Comparison of ENCODE assay signal across 12 cellular contexts in the genomic region with DNA sequence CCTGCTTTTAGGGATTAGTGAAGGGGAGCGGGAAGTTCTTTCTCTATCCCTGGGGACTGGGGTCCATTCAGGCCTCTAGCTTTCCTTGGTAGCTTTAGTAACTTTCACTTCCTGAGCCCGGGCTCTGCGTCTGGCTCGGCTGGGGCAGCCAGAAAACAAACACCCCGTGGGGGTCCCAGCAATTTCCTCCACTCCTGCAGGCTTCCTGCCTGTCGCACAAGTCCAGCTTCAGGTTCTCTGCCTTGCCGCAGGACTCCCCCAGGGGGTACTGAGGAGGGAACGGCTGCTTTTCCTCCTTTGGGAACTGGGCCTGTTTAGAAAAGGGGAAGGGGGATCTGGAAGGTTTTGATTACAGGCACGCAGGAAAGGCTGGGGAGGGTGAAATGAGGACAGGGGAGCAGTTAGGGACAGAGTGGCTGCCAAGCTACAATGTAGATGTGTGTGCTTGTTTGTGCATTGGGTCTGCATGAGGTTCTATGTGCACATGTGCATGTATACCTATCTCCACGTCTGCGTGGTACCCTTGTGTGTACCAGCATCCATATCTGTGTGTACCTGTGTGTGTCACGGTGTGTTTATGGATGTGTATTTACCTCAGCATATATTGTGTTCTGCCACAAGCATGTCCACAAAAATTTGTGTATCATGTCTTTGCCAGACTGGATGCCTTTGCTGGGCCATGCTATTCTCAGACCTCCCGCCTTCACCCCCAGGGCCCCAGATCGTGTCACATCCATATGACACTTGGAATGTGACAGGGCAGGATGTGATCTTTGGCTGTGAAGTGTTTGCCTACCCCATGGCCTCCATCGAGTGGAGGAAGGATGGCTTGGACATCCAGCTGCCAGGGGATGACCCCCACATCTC. TPM values are rescaled to one million over a fixed set of nuclear protein-coding genes. Genes with fewer than 3 reads are reported as not detected.
DNase-seq lines count a peak whose midpoint lies in the region; ATAC-seq and TF ChIP-seq lines count a peak whose summit lies in the region.
"Had no signal": no experiment of that assay in that cellular context is flagged by ENCODE, and none has a peak within 500 bp of the region (broad histone marks: within the 10 kb centered on the region; RNA-seq: fewer than 3 reads in every experiment).

No MANE protein-coding gene starts in this region.

- peak overlapping the region; percentile 32 for H3K4me3 Mint-ChIP-seq in CD8-positive, alpha-beta T cell
- H3K4me3 Mint-ChIP-seq in activated naive CD8-positive, alpha-beta T cell treated with anti-CD3 and anti-CD28 coated beads, Interleukin-2, amount 50 U/mL, for 24 hours: peak overlapping the region; percentile 12
- peak overlapping the region; percentile 82 for H3K4me3 Mint-ChIP-seq in neural progenitor cell
- H3K4me3 Mint-ChIP-seq: stimulated activated naive CD8-positive, alpha-beta T cell treated with anti-CD3 and anti-CD28 coated beads, Interleukin-15, Interleukin-2, amounts not matched to agents 100 ng/mL and 50 ng/mL, for 24 hours had no signal

- no peak for TF ChIP-seq POLR2A in IMR-90 (IDR thresholded peaks at IDR 0.05; ENCODE audit: low read depth, low read length)
- TF ChIP-seq POLR2A in Peyer's patch (IDR thresholded peaks at IDR 0.05): no peak

- peak overlapping the region; percentile 92 for H3K23ac ChIP-seq in IMR-90 (ENCODE audit: low read depth, low read length)

- H2AFZ ChIP-seq in IMR-90 (replicated peaks; ENCODE audit: low read length, poor library complexity) (no peak overlapping the region), neural progenitor cell (replicated peaks) (no peak overlapping the region)

- no peak overlapping the region for H2BK120ac ChIP-seq in IMR-90 (ENCODE audit: low read depth, low read length)

- no peak overlapping the region for H4K91ac ChIP-seq in IMR-90 (ENCODE audit: insufficient read depth, low read depth, low read length)

- POLR2A ChIA-PET in CD8-positive, alpha-beta T cell (lab: Charles Lee): no interaction called here
- POLR2A ChIA-PET in IMR-90 (lab: Charles Lee; ENCODE audit: unreplicated experiment): interaction anchor here (1.0 kb wide), 1 partner anchor 21 kb away, joined by 4 read pairs; no protein-coding TSS in a partner anchor

- H4K20me1 ChIP-seq in IMR-90 (ENCODE audit: insufficient read depth, low read length) (no peaks in the 10 kb centered on the region; the same call in none of the 2 replicates), neural progenitor cell (ENCODE audit: low read depth) (peaks cover 53% of the 10 kb centered on the region)

- TF ChIP-seq CTCF in CD8-positive, alpha-beta T cell (IDR thresholded peaks at IDR 0.05): no peak
- TF ChIP-seq CTCF in IMR-90 (conservative IDR thresholded peaks at IDR 0.05; ENCODE audit: low read depth, low read length) (no peak), neural progenitor cell (IDR thresholded peaks at IDR 0.05) (no peak), Peyer's patch (IDR thresholded peaks at IDR 0.05) (no peak)

- H3K14ac ChIP-seq in IMR-90 (replicated peaks; ENCODE audit: low read depth, low read length): no peak overlapping the region

- H2AK5ac ChIP-seq in IMR-90 (ENCODE audit: low read depth, low read length): peak overlapping the region; percentile 37

- peak overlapping the region in 1 of 2 experiments; percentile 28; a peak in 1 of 4 replicates for H4K8ac ChIP-seq in IMR-90 (ENCODE audit: low read depth in 2 of 2, low read length in 2 of 2)

- no peaks in the 10 kb centered on the region for H3K36me3 ChIP-seq in CD8-positive, alpha-beta T cell (ENCODE audit: insufficient read depth, low read length)
- H3K36me3 ChIP-seq in IMR-90 (ENCODE audit: control insufficient read depth, insufficient read depth, low read length) (no peaks in the 10 kb centered on the region), neural progenitor cell (no peaks in the 10 kb centered on the region), Peyer's patch (no peaks in the 10 kb centered on the region)
- H3K36me3 ChIP-seq: brain microvascular endothelial cell had no signal

- H3K9me3 Mint-ChIP-seq in CD8-positive, alpha-beta T cell: no peaks in the 10 kb centered on the region
- no peaks in the 10 kb centered on the region for H3K9me3 Mint-ChIP-seq in activated naive CD8-positive, alpha-beta T cell treated with anti-CD3 and anti-CD28 coated beads, Interleukin-2, amount 50 U/mL, for 24 hours
- H3K9me3 Mint-ChIP-seq in neural progenitor cell: no peaks in the 10 kb centered on the region
- H3K9me3 Mint-ChIP-seq: stimulated activated naive CD8-positive, alpha-beta T cell treated with anti-CD3 and anti-CD28 coated beads, Interleukin-15, Interleukin-2, amounts not matched to agents 100 ng/mL and 50 ng/mL, for 24 hours had no signal

- no peaks in the 10 kb centered on the region for H3K9me3 ChIP-seq in CD8-positive, alpha-beta T cell (ENCODE audit: low read length)
- no peaks in the 10 kb centered on the region for H3K9me3 ChIP-seq in IMR-90 (ENCODE audit: control insufficient read depth, insufficient read depth, low read length)
- H3K9me3 ChIP-seq in neural progenitor cell (ENCODE audit: low read depth): no peaks in the 10 kb centered on the region
- H3K9me3 ChIP-seq in Peyer's patch: no peaks in the 10 kb centered on the region

- peaks cover 8% of the 10 kb centered on the region for H3K9me1 ChIP-seq in IMR-90 (ENCODE audit: insufficient read depth, low read length)

- no peak overlapping the region for H3K27ac Mint-ChIP-seq in CD8-positive, alpha-beta T cell
- no peak overlapping the region for H3K27ac Mint-ChIP-seq in activated naive CD8-positive, alpha-beta T cell treated with anti-CD3 and anti-CD28 coated beads, Interleukin-2, amount 50 U/mL, for 24 hours
- no peak overlapping the region for H3K27ac Mint-ChIP-seq in neural progenitor cell
- H3K27ac Mint-ChIP-seq: stimulated activated naive CD8-positive, alpha-beta T cell treated with anti-CD3 and anti-CD28 coated beads, Interleukin-15, Interleukin-2, amounts not matched to agents 100 ng/mL and 50 ng/mL, for 24 hours had no signal

- no peak for TF ChIP-seq RAD21 in IMR-90 (IDR thresholded peaks at IDR 0.05; ENCODE audit: low read length)

- peaks cover 5% of the 10 kb centered on the region for H3K36me3 Mint-ChIP-seq in CD8-positive, alpha-beta T cell
- H3K36me3 Mint-ChIP-seq in activated naive CD8-positive, alpha-beta T cell treated with anti-CD3 and anti-CD28 coated beads, Interleukin-2, amount 50 U/mL, for 24 hours (ENCODE audit: low read depth): no peaks in the 10 kb centered on the region
- H3K36me3 Mint-ChIP-seq in neural progenitor cell: no peaks in the 10 kb centered on the region

- 47% methylated on average over 5 of the region's 15 CpGs; no CpG with 5 or more reads in 1 of the 2 experiments for WGBS in IMR-90 (ENCODE audit: extremely low coverage in 2 of 2, insufficient read length in 1 of 2), 2 experiments

- no peak overlapping the region for H2BK15ac ChIP-seq in IMR-90 (ENCODE audit: low read depth, low read length)

- DNase-seq in CD8-positive, alpha-beta T cell: no peak
- DNase-seq in IMR-90 (no peak), neural progenitor cell (ENCODE audit: low spot score) (peak; percentile 48), DMS153 (lab: John Stamatoyannopoulos, UW) (no peak), Peyer's patch (no peak)
- DNase-seq in activated naive CD8-positive, alpha-beta T cell treated with anti-CD3 and anti-CD28 coated beads, Interleukin-2, amount 50 U/mL, for 24 hours: no peak
- DNase-seq in stimulated activated CD4-positive, alpha-beta T cell treated with anti-CD3 and anti-CD28 coated beads, Interleukin-15, amount 100 ng/mL, for 24 hours: no peak
- DNase-seq: brain microvascular endothelial cell, mammary epithelial cell had no signal

- H3K79me2 ChIP-seq in neural progenitor cell (ENCODE audit: low read depth): peaks cover 11% of the 10 kb centered on the region

- no peak overlapping the region for H3K27ac ChIP-seq in CD8-positive, alpha-beta T cell (ENCODE audit: low read depth, low read length)
- H3K27ac ChIP-seq in IMR-90 (ENCODE audit: insufficient read depth, low read length): no peak overlapping the region
- H3K27ac ChIP-seq in neural progenitor cell: no peak overlapping the region
- peak overlapping the region in 2 of 4 donors; percentile 95 to 98 for H3K27ac ChIP-seq in Peyer's patch
- H3K27ac ChIP-seq: brain microvascular endothelial cell, HL-60 had no signal

- no TSS peak for BruUV-seq in IMR-90 (replicated peaks; lab: Mats Ljungman, UMichigan)

- no peak overlapping the region for H2BK5ac ChIP-seq in IMR-90 (ENCODE audit: low read depth, low read length, poor library complexity, severe bottlenecking)

- peaks cover 29% of the 10 kb centered on the region for H3K27me3 Mint-ChIP-seq in CD8-positive, alpha-beta T cell (ENCODE audit: low read depth)
- peaks cover 41% of the 10 kb centered on the region for H3K27me3 Mint-ChIP-seq in activated naive CD8-positive, alpha-beta T cell treated with anti-CD3 and anti-CD28 coated beads, Interleukin-2, amount 50 U/mL, for 24 hours
- peaks cover 38% of the 10 kb centered on the region for H3K27me3 Mint-ChIP-seq in neural progenitor cell (ENCODE audit: insufficient read depth, low read depth)

- CTCF ChIA-PET in CD8-positive, alpha-beta T cell (lab: Charles Lee): interaction anchor here (1.4 to 20.9 kb wide), 4 partner anchors 19 to 77 kb away, joined by 3 to 580 read pairs (median 12); no protein-coding TSS in a partner anchor
- CTCF ChIA-PET in IMR-90 (lab: Yijun Ruan, JAX): no interaction called here

- H3K4me1 Mint-ChIP-seq in CD8-positive, alpha-beta T cell (ENCODE audit: low read depth): peaks cover 37% of the 10 kb centered on the region
- H3K4me1 Mint-ChIP-seq in activated naive CD8-positive, alpha-beta T cell treated with anti-CD3 and anti-CD28 coated beads, Interleukin-2, amount 50 U/mL, for 24 hours: peaks cover 42% of the 10 kb centered on the region
- H3K4me1 Mint-ChIP-seq in neural progenitor cell: peaks cover 55% of the 10 kb centered on the region

- H2AK9ac ChIP-seq in IMR-90 (replicated peaks; ENCODE audit: low read depth, low read length, poor library complexity): peak overlapping the region; percentile 19

- H3K4me1 ChIP-seq in CD8-positive, alpha-beta T cell (ENCODE audit: insufficient read depth, low read length): peaks cover 45% of the 10 kb centered on the region
- H3K4me1 ChIP-seq in IMR-90 (ENCODE audit: control insufficient read depth, insufficient read depth, low read length): peaks cover 22% of the 10 kb centered on the region
- H3K4me1 ChIP-seq in neural progenitor cell: peaks cover 39% of the 10 kb centered on the region
- peaks cover 0 to 68% (median 37%) of the 10 kb centered on the region in 4 donors for H3K4me1 ChIP-seq in Peyer's patch

- ATAC-seq in CD8-positive, alpha-beta T cell: no peak
- ATAC-seq in IMR-90 (ENCODE audit: low read depth) (no peak), GM18861 (IDR thresholded peaks at IDR 0.05; ENCODE audit: unreplicated experiment) (no peak)
- ATAC-seq in activated naive CD8-positive, alpha-beta T cell treated with anti-CD3 and anti-CD28 coated beads, Interleukin-2, amount 50 U/mL, for 24 hours: no peak

- H4K5ac ChIP-seq in IMR-90 (ENCODE audit: low read depth, low read length): no peak overlapping the region

- H3K4me3 ChIP-seq in CD8-positive, alpha-beta T cell (ENCODE audit: low read depth, low read length): no peak overlapping the region
- H3K4me3 ChIP-seq in IMR-90 (ENCODE audit: insufficient read depth, low read depth, low read length): no peak overlapping the region
- H3K4me3 ChIP-seq in neural progenitor cell: peak overlapping the region; percentile 85
- no peak overlapping the region for H3K4me3 ChIP-seq in Peyer's patch

- H3F3A ChIP-seq in neural progenitor cell (ENCODE audit: low read depth): peaks cover 36% of the 10 kb centered on the region

- peak overlapping the region; percentile 30; the same call in 1 of the 2 replicates for H3K4ac ChIP-seq in IMR-90 (ENCODE audit: low read depth, low read length)

- dilution Hi-C loops in IMR-90 (cut with HindIII; ENCODE audit: low sequenced_read_pairs, unreplicated experiment): no loop called here

- H3K9ac ChIP-seq in IMR-90 (ENCODE audit: low read depth, low read length): peak overlapping the region; percentile 15; the same call in 1 of the 2 replicates
- H3K9ac ChIP-seq in neural progenitor cell: no peak overlapping the region

- no peak overlapping the region for H3K56ac ChIP-seq in IMR-90 (ENCODE audit: extremely low read depth, insufficient read depth, low read length)

- H2BK20ac ChIP-seq in IMR-90 (ENCODE audit: low read depth, low read length): no peak overlapping the region

- H3K18ac ChIP-seq in IMR-90 (ENCODE audit: low read depth, low read length): no peak overlapping the region

- H3K4me2 ChIP-seq in IMR-90 (ENCODE audit: low read depth, low read length): peak overlapping the region; percentile 97; the same call in 1 of the 2 replicates
- peak overlapping the region; percentile 88 for H3K4me2 ChIP-seq in neural progenitor cell

- in situ Hi-C loops in IMR-90 (cut with MboI; ENCODE audit: low sequenced_read_pairs): no loop called here

- intact Hi-C loops in CD8-positive, alpha-beta T cell (cut with DNase I, micrococcal nuclease): loop anchor here (5.0 kb wide), 3 partner anchors 151 to 629 kb away; partner anchors contain the start of gene SLF2 (in 1 of the 2)
- intact Hi-C loops in IMR-90 (cut with micrococcal nuclease): no loop called here

- peaks cover 0 to 36% of the 10 kb centered on the region in 2 experiments; a peak in 3 of 4 replicates for H3K79me1 ChIP-seq in IMR-90 (ENCODE audit: low read depth in 1 of 2, low read length in 2 of 2)

- H3K27me3 ChIP-seq in CD8-positive, alpha-beta T cell (ENCODE audit: insufficient read depth, low read length): peaks cover 39% of the 10 kb centered on the region
- H3K27me3 ChIP-seq in IMR-90 (ENCODE audit: control insufficient read depth, insufficient read depth, low read length) (no peaks in the 10 kb centered on the region), neural progenitor cell (peaks cover 75% of the 10 kb centered on the region), Peyer's patch (no peaks in the 10 kb centered on the region)
- H3K27me3 ChIP-seq: brain microvascular endothelial cell had no signal

RNA-seq across cellular contexts. Expression of gene KAZALD1, which starts 2.0 kb away (rescaled TPM):
- total RNA-seq in CD8-positive, alpha-beta T cell: not detected
- total RNA-seq in IMR-90 (2012; rRNA removed) (8.1 and 9.1 TPM in 2 replicates), neural progenitor cell (ENCODE audit: low replicate concordance) (0.77 and 1.8 TPM in 2 replicates), Peyer's patch (10 to 100 TPM in 3 of 4 donors, not detected in 1; 25.9 to 41.8 (median 39.1) TPM)
- 18.6 and 18.7 TPM in 2 replicates for polyA plus RNA-seq in IMR-90 (2012; rRNA removed)
- polyA plus RNA-seq in IMR-90 (2012; cell fraction: cytosol; rRNA removed): 19.1 and 20.1 TPM in 2 replicates
- 20.7 and 36.8 TPM in 2 replicates for polyA plus RNA-seq in IMR-90 (2012; cell fraction: nucleus; rRNA removed; ENCODE audit: low replicate concordance)

RNA-seq across cellular contexts. Expression of gene SFXN3, which starts 32.7 kb away (rescaled TPM):
- 10 to 100 TPM; 38.1 to 39.3 TPM for total RNA-seq in CD8-positive, alpha-beta T cell
- total RNA-seq in IMR-90 (2012; rRNA removed) (53.3 and 64.7 TPM in 2 replicates), neural progenitor cell (ENCODE audit: low replicate concordance) (0.09 TPM in 1 of 2 replicates, not detected in the other), Peyer's patch (100 to 1,000 TPM; 165 to 772 (median 494) TPM)
- polyA plus RNA-seq in IMR-90 (2012; rRNA removed): 67.6 and 77.2 TPM in 2 replicates
- 36.7 and 46.7 TPM in 2 replicates for polyA plus RNA-seq in IMR-90 (2012; cell fraction: cytosol; rRNA removed)
- polyA plus RNA-seq in IMR-90 (2012; cell fraction: nucleus; rRNA removed; ENCODE audit: low replicate concordance): 417 and 427 TPM in 2 replicates

RNA-seq across cellular contexts. Expression of gene PDZD7, which starts 32.9 kb away (rescaled TPM):
- 1 to 10 TPM in 1 of 2 experiments, under 1 TPM in 1; 0.95 to 1.7 TPM for total RNA-seq in CD8-positive, alpha-beta T cell
- total RNA-seq in IMR-90 (2012; rRNA removed) (0.83 and 0.90 TPM in 2 replicates), neural progenitor cell (ENCODE audit: low replicate concordance) (0.25 TPM in 1 of 2 replicates, not detected in the other), Peyer's patch (10 to 100 TPM in 3 of 4 donors, under 1 TPM in 1; 0.83 to 58.7 (median 51.3) TPM)
- 1.5 and 1.8 TPM in 2 replicates for polyA plus RNA-seq in IMR-90 (2012; rRNA removed)
- polyA plus RNA-seq in IMR-90 (2012; cell fraction: cytosol; rRNA removed): 0.97 and 2.0 TPM in 2 replicates
- 6.5 and 8.7 TPM in 2 replicates for polyA plus RNA-seq in IMR-90 (2012; cell fraction: nucleus; rRNA removed; ENCODE audit: low replicate concordance)

Comparison
In these comparisons a context has a peak if more than half of its experiments do, and no peak if none do; other contexts are left out.
1. H3K4me3 Mint-ChIP-seq: peak in every context shown above with its lines; median percentile 82 in neural progenitor cell; 32 in CD8-positive, alpha-beta T cell; 12 in activated naive CD8-positive, alpha-beta T cell treated with anti-CD3 and anti-CD28 coated beads, Interleukin-2, amount 50 U/mL, for 24 hours.
2. RNA of gene SFXN3, which starts 32.7 kb away (total RNA-seq): 165 to 772 TPM in Peyer's patch, 53.3 to 64.7 TPM in IMR-90 and 38.1 to 39.3 TPM in CD8-positive, alpha-beta T cell; 0.09 TPM in neural progenitor cell; every median in the first group is over 10 times any median in the second.